Comparison of ENCODE assay signal across 23 cellular contexts in the genomic region with DNA sequence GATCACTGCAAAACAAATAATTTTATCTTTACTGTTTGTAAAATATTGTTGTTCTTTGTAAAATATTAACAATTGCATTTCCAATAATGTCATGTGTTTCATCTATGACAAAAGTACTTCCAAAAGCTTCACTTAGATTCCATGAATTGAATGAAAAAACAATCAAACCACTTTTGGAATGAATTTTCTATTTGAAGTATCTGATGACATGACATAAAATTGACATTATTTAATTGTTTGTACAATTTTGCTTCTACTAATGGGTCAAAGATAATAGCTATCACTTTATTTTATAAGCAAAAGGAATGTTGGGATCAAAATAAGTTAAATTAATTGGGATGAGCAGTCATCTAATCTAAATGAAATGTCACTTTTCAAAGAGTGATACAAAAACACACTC.
"Had no signal": no experiment of that assay in that cellular context is flagged by ENCODE, and none has a peak within 500 bp of the region (broad histone marks: within the 10 kb centered on the region; RNA-seq: fewer than 3 reads in every experiment).

No MANE protein-coding gene starts in this region.

- H3K36me3 ChIP-seq: esophagus muscularis mucosa, gastroesophageal sphincter, heart left ventricle, left lung, lower lobe of right lung had no signal

- H3K9me3 ChIP-seq: esophagus muscularis mucosa, gastroesophageal sphincter, heart left ventricle, left lung, lower lobe of right lung, mucosa of descending colon had no signal

- H3K4me3 Mint-ChIP-seq: mesothelial cell of epicardium had no signal

- H2AFZ ChIP-seq: hepatocyte had no signal

- ATAC-seq: foreskin keratinocyte, gastroesophageal sphincter, heart left ventricle, left cardiac atrium, left lung, left ventricle myocardium superior, lower lobe of right lung, mucosa of descending colon had no signal

- H3K79me2 ChIP-seq: hepatocyte had no signal

- H3K27ac ChIP-seq: coronary artery, dorsolateral prefrontal cortex, esophagus muscularis mucosa, foreskin keratinocyte, gastroesophageal sphincter, heart left ventricle, hepatocyte, left lung, lower lobe of right lung had no signal

- H3K4me2 ChIP-seq: hepatocyte had no signal

- H3K4me1 ChIP-seq: esophagus muscularis mucosa, foreskin keratinocyte, gastroesophageal sphincter, heart left ventricle, left lung, lower lobe of right lung had no signal

- H3K27ac Mint-ChIP-seq: mesothelial cell of epicardium had no signal

- FAIRE-seq: colon, endothelial cell of umbilical vein, frontal cortex, islet of Langerhans, keratinocyte had no signal

- H3K36me3 Mint-ChIP-seq: mesothelial cell of epicardium had no signal

- H3K4me1 Mint-ChIP-seq: mesothelial cell of epicardium had no signal

- DNase-seq: dermis blood vessel endothelial cell; dorsolateral prefrontal cortex; effector CD4-positive, alpha-beta T cell; effector memory CD4-positive, alpha-beta T cell; foreskin keratinocyte; heart left ventricle; hypothalamus; left cardiac atrium; left lung; left ventricle myocardium superior; lower lobe of right lung; mesenchymal stem cell; mucosa of descending colon had no signal

- H3K27me3 ChIP-seq: dorsolateral prefrontal cortex, esophagus muscularis mucosa, gastroesophageal sphincter, heart left ventricle, hepatocyte, left lung had no signal

- H3K4me3 ChIP-seq: coronary artery, dorsolateral prefrontal cortex, esophagus muscularis mucosa, gastroesophageal sphincter, heart left ventricle, hepatocyte, left lung, lower lobe of right lung, mucosa of descending colon had no signal
